In the genomic region with DNA sequence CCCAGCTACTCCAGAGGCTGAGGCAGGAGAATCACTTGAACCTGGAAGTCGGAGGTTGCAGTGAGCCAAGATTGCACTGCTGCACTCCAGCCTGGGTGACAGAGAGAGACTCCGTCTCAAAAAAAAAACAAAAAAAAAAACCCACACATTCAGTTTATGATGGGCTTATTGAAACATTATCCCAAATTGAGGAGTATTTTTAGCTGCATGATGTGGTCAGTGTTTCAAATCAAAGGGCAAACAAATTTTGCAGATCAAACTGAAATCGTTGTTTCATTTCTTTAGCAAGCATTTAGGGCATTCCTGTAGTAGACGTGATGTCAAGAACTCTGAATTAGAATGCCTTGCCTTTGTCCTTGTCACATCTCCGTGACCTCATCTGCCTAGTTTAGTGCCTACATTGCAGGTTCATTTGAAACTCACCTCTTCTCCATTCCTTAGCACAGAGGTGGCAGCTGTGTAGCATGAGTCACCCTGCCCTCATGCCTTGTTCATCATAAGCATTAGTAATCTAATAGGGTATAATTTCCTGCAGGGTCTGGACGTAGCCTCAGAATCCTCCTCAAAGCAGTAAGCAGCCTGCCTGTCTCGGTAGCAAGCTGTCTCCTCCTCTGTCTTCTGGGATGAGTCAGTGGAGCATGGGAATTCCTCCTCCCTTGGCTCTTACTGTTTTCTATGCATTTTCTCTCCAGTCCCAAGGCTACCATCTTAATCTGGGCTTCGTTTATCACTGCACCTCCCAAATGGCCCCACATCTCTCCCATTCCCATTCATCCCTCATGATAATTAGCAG, we compare ENCODE assay signal across 8 cellular contexts.
DNase-seq lines count a peak whose midpoint lies in the region; ATAC-seq and TF ChIP-seq lines count a peak whose summit lies in the region.

No MANE protein-coding gene starts in this region.

- H3K27ac Mint-ChIP-seq in CD8-positive, alpha-beta memory T cell: peak overlapping the region; percentile 43 to 98 (median 83)

- H3K9me3 ChIP-seq in CD8-positive, alpha-beta memory T cell (ENCODE audit: low read length): no peaks in the 10 kb centered on the region
- no peaks in the 10 kb centered on the region for H3K9me3 ChIP-seq in right atrium auricular region

- no peak for ATAC-seq in GM18505 (IDR thresholded peaks at IDR 0.05; ENCODE audit: unreplicated experiment)

- peaks cover 0 to 64% (median 9%) of the 10 kb centered on the region in 3 donors for H3K36me3 Mint-ChIP-seq in CD8-positive, alpha-beta memory T cell

- H3K36me3 ChIP-seq in CD8-positive, alpha-beta memory T cell (ENCODE audit: insufficient read depth, low read length): peaks cover 5% of the 10 kb centered on the region
- H3K36me3 ChIP-seq in right atrium auricular region: peaks cover 66% of the 10 kb centered on the region

- H3K4me1 Mint-ChIP-seq in CD8-positive, alpha-beta memory T cell: peaks cover 33 to 46% (median 39%) of the 10 kb centered on the region in 3 donors

- in situ Hi-C loops in astrocyte of the cerebellum (cut with HindIII; ENCODE audit: low sequenced_read_pairs): no loop called here

- no peaks in the 10 kb centered on the region for H3K27me3 ChIP-seq in CD8-positive, alpha-beta memory T cell (ENCODE audit: insufficient read depth, low read length, poor library complexity, severe bottlenecking)
- H3K27me3 ChIP-seq in right atrium auricular region: no peaks in the 10 kb centered on the region

- no peak overlapping the region for H3K27ac ChIP-seq in CD8-positive, alpha-beta memory T cell (ENCODE audit: low read depth, low read length)
- no peak overlapping the region for H3K27ac ChIP-seq in right atrium auricular region

- no peaks in the 10 kb centered on the region for H3K9me3 Mint-ChIP-seq in CD8-positive, alpha-beta memory T cell

- peaks cover 0 to 2% of the 10 kb centered on the region in 2 donors for H3K27me3 Mint-ChIP-seq in CD8-positive, alpha-beta memory T cell

- H3K4me3 Mint-ChIP-seq in CD8-positive, alpha-beta memory T cell: peak overlapping the region in 5 of 7 donors; percentile 36 to 63 (median 43)

- no peak for DNase-seq in CD8-positive, alpha-beta memory T cell
- DNase-seq in NCI-H2171 treated with DMSO at 0.1 percent for 48 hours (lab: John Stamatoyannopoulos, UW) (peak; percentile 83), astrocyte of the cerebellum (ENCODE audit: low read depth) (peak; percentile 64), pons (ENCODE audit: low spot score) (peak; percentile 11), GF-D8 (lab: John Stamatoyannopoulos, UW) (no peak), COLO668 (lab: John Stamatoyannopoulos, UW; ENCODE audit: unreplicated experiment) (no peak), right atrium auricular region (ENCODE audit: low spot score) (no peak)

- H3K4me1 ChIP-seq in CD8-positive, alpha-beta memory T cell (ENCODE audit: insufficient read depth, low read length): peaks cover 23% of the 10 kb centered on the region
- no peaks in the 10 kb centered on the region for H3K4me1 ChIP-seq in right atrium auricular region

- CTCF ChIA-PET in CD8-positive, alpha-beta memory T cell (lab: Charles Lee): no interaction called here

- TF ChIP-seq CTCF in astrocyte of the cerebellum (IDR thresholded peaks at IDR 0.05; ENCODE audit: low read depth, low read length, missing control alignments): no peak
- no peak for TF ChIP-seq CTCF in right atrium auricular region (IDR thresholded peaks at IDR 0.05)

- H3K4me3 ChIP-seq in CD8-positive, alpha-beta memory T cell (ENCODE audit: low read length): no peak overlapping the region
- no peak overlapping the region for H3K4me3 ChIP-seq in astrocyte of the cerebellum (ENCODE audit: low read depth, low read length)
- H3K4me3 ChIP-seq in right atrium auricular region: no peak overlapping the region

- POLR2A ChIA-PET in CD8-positive, alpha-beta memory T cell (lab: Charles Lee): interaction anchor here (1.1 kb wide), 1 partner anchor 74 kb away, joined by 3 read pairs; no protein-coding TSS in a partner anchor

- TF ChIP-seq POLR2A in GM18505 (IDR thresholded peaks at IDR 0.05; ENCODE audit: borderline replicate concordance, extremely low read depth, insufficient read depth, insufficient read length): no peak

Comparison
In these comparisons a context has a peak if more than half of its experiments do, and no peak if none do; other contexts are left out.
1. DNase-seq: peak in NCI-H2171 treated with DMSO at 0.1 percent for 48 hours (single experiment), astrocyte of the cerebellum (single experiment) and pons (single experiment); none in CD8-positive, alpha-beta memory T cell (0 of 5), GF-D8 (single experiment), COLO668 (single experiment) and right atrium auricular region (single experiment).